ENCODE assay signal across 24 cellular contexts in genomic region chr2:141201161-141201560, GRCh38.
"Had no signal": no experiment of that assay in that cellular context is flagged by ENCODE, and none has a peak within 500 bp of the region (broad histone marks: within the 10 kb centered on the region; RNA-seq: fewer than 3 reads in every experiment).

No MANE protein-coding gene starts in this region.

- H3K36me3 Mint-ChIP-seq: naive thymus-derived CD4-positive, alpha-beta T cell had no signal

- H3K27me3 ChIP-seq: colonic mucosa, esophagus squamous epithelium, gastroesophageal sphincter, ovary, right atrium auricular region, sigmoid colon, stomach, transverse colon had no signal

- H3K4me1 ChIP-seq: colonic mucosa, esophagus squamous epithelium, gastroesophageal sphincter, right atrium auricular region, sigmoid colon, stomach, transverse colon had no signal

- H3K9me3 ChIP-seq: colonic mucosa, esophagus squamous epithelium, gastroesophageal sphincter, ovary, right atrium auricular region, sigmoid colon, stomach, thoracic aorta, transverse colon had no signal

- H3K27me3 Mint-ChIP-seq: naive thymus-derived CD4-positive, alpha-beta T cell had no signal

- DNase-seq: colonic mucosa; dermis blood vessel endothelial cell; esophagus squamous epithelium; foreskin fibroblast; glutamatergic neuron; immature natural killer cell; kidney; left colon; left ventricle myocardium superior; naive thymus-derived CD4-positive, alpha-beta T cell; nucleus accumbens; ovary; sigmoid colon; stimulated activated CD4-positive, alpha-beta T cell treated with anti-CD3 and anti-CD28 coated beads, Interleukin-12 subunit alpha, Interleukin-12 subunit beta, amount 100 ng/mL, for 4 hours; stimulated activated naive CD4-positive, alpha-beta T cell; stomach; substantia nigra; transverse colon had no signal

- H3K4me3 ChIP-seq: colonic mucosa, esophagus squamous epithelium, gastroesophageal sphincter, lung, ovary, right atrium auricular region, sigmoid colon, skin epidermis, stomach, thoracic aorta, transverse colon had no signal

- H3K4me1 Mint-ChIP-seq: neural crest cell had no signal

- H3K36me3 ChIP-seq: colonic mucosa, esophagus squamous epithelium, gastroesophageal sphincter, ovary, right atrium auricular region, sigmoid colon, stomach, thoracic aorta, transverse colon had no signal

- H3K27ac Mint-ChIP-seq: immature natural killer cell had no signal

- H3K4me3 Mint-ChIP-seq: immature natural killer cell; naive thymus-derived CD4-positive, alpha-beta T cell; neural crest cell had no signal

- H3K27ac ChIP-seq: colonic mucosa, esophagus squamous epithelium, gastroesophageal sphincter, ovary, right atrium auricular region, sigmoid colon, skin epidermis, stomach, thoracic aorta, transverse colon had no signal
